26 cellular contexts compared by ENCODE assay signal in the genomic region with DNA sequence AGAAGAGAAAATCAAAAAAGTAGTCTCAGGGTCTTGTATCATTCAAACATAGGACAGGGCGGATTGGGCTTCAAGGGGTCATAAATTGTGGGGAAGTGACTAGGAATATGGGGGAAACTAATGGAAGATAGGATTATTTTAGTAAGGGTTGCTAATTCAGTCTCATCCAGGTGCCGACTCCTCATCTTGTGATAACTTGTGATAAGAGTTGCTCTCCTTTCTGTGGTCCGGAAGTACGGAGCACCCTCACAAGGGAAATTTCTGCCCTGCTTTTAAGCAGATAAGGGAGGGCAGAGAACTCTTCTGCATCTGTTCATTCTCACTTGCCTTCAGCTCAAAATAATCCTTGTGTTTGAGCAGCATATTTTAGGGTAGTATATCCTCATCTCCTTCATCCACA.
"Had no signal": no experiment of that assay in that cellular context is flagged by ENCODE, and none has a peak within 500 bp of the region (broad histone marks: within the 10 kb centered on the region; RNA-seq: fewer than 3 reads in every experiment).

No MANE protein-coding gene starts in this region.

- H3K4me1 Mint-ChIP-seq: stimulated activated effector memory CD8-positive, alpha-beta T cell treated with anti-CD3 and anti-CD28 coated beads, Interleukin-12 subunit alpha, Interleukin-12 subunit beta, amount 100 ng/mL, for 72 hours had no signal

- H3K9me3 Mint-ChIP-seq: neural progenitor cell; stimulated activated effector memory CD8-positive, alpha-beta T cell treated with anti-CD3 and anti-CD28 coated beads, Interleukin-12 subunit alpha, Interleukin-12 subunit beta, amount 100 ng/mL, for 72 hours; stimulated activated naive CD8-positive, alpha-beta T cell treated with anti-CD3 and anti-CD28 coated beads, Interleukin-15, Interleukin-2, amounts not matched to agents 100 ng/mL and 50 ng/mL, for 24 hours had no signal

- H3K4me3 Mint-ChIP-seq: nephron; neural progenitor cell; stimulated activated effector memory CD8-positive, alpha-beta T cell treated with anti-CD3 and anti-CD28 coated beads, Interleukin-12 subunit alpha, Interleukin-12 subunit beta, amount 100 ng/mL, for 72 hours; stimulated activated naive B cell treated with anti-CD40 and anti-IgM and Interleukin-4, amounts not matched to agents 10 μg/mL and 1 μg/mL and 100 μg/mL, for 72 hours; stimulated activated naive CD8-positive, alpha-beta T cell treated with anti-CD3 and anti-CD28 coated beads, Interleukin-15, Interleukin-2, amounts not matched to agents 100 ng/mL and 50 ng/mL, for 24 hours had no signal

- DNase-seq: occipital lobe; ovary; posterior cingulate gyrus; psoas muscle; right lobe of liver; sigmoid colon; small intestine; stimulated activated CD4-positive, alpha-beta T cell treated with anti-CD3 and anti-CD28 coated beads, Interleukin-15, amount 100 ng/mL, for 24 hours; stimulated activated CD4-positive, alpha-beta T cell treated with anti-CD3 and anti-CD28 coated beads, Interleukin-2, amount 100 ng/mL, for 24 hours; stimulated activated CD4-positive, alpha-beta T cell treated with anti-CD3 and anti-CD28 coated beads, Interleukin-2, amount 100 ng/mL, for 48 hours; stimulated activated CD4-positive, alpha-beta T cell treated with anti-CD3 and anti-CD28 coated beads, Interleukin-4, amount 100 ng/mL, for 24 hours; stimulated activated naive B cell treated with anti-CD40 and anti-IgM and Interleukin-4, amounts not matched to agents 10 μg/mL and 1 μg/mL and 100 μg/mL, for 72 hours; stimulated activated naive CD4-positive, alpha-beta T cell treated with Interleukin-2 at 50 U/mL for 16 hours; stomach; thyroid gland; trophoblast cell; upper lobe of left lung had no signal

- H3K36me3 ChIP-seq: neural progenitor cell, ovary, right lobe of liver, sigmoid colon, stomach, thoracic aorta, thyroid gland, tibial nerve, upper lobe of left lung, vagina had no signal

- H3K27me3 Mint-ChIP-seq: progenitor cell of endocrine pancreas; stimulated activated naive B cell treated with anti-CD40 and anti-IgM and Interleukin-4, amounts not matched to agents 10 μg/mL and 1 μg/mL and 100 μg/mL, for 72 hours; stimulated activated naive CD8-positive, alpha-beta T cell treated with anti-CD3 and anti-CD28 coated beads, Interleukin-15, Interleukin-2, amounts not matched to agents 100 ng/mL and 50 ng/mL, for 24 hours had no signal

- ATAC-seq: psoas muscle; right lobe of liver; stimulated activated effector memory CD8-positive, alpha-beta T cell treated with anti-CD3 and anti-CD28 coated beads, Interleukin-12 subunit alpha, Interleukin-12 subunit beta, amount 100 ng/mL, for 72 hours; stimulated activated naive B cell treated with anti-CD40 and anti-IgM and Interleukin-4, amounts not matched to agents 10 μg/mL and 1 μg/mL and 100 μg/mL, for 72 hours had no signal

- H3K36me3 Mint-ChIP-seq: neural progenitor cell; stimulated activated effector memory CD8-positive, alpha-beta T cell treated with anti-CD3 and anti-CD28 coated beads, Interleukin-12 subunit alpha, Interleukin-12 subunit beta, amount 100 ng/mL, for 72 hours had no signal

- H3K27ac Mint-ChIP-seq: nephron; neural progenitor cell; stimulated activated effector memory CD8-positive, alpha-beta T cell treated with anti-CD3 and anti-CD28 coated beads, Interleukin-12 subunit alpha, Interleukin-12 subunit beta, amount 100 ng/mL, for 72 hours; stimulated activated naive B cell treated with anti-CD40 and anti-IgM and Interleukin-4, amounts not matched to agents 10 μg/mL and 1 μg/mL and 100 μg/mL, for 72 hours; stimulated activated naive CD8-positive, alpha-beta T cell treated with anti-CD3 and anti-CD28 coated beads, Interleukin-15, Interleukin-2, amounts not matched to agents 100 ng/mL and 50 ng/mL, for 24 hours had no signal

- H3K9me3 ChIP-seq: ovary, psoas muscle, right lobe of liver, sigmoid colon, stomach, thoracic aorta, thyroid gland, tibial nerve, upper lobe of left lung, vagina had no signal

- H3K4me3 ChIP-seq: neural progenitor cell, ovary, psoas muscle, right lobe of liver, sigmoid colon, stomach, thoracic aorta, thyroid gland, tibial nerve, upper lobe of left lung, vagina had no signal

- H3K27ac ChIP-seq: neural progenitor cell, ovary, parathyroid adenoma, psoas muscle, right lobe of liver, sigmoid colon, stomach, thoracic aorta, thyroid gland, tibial nerve, upper lobe of left lung, vagina had no signal

- H3K4me1 ChIP-seq: parathyroid adenoma, psoas muscle, right lobe of liver, sigmoid colon, upper lobe of left lung, vagina had no signal

- H3K27me3 ChIP-seq: neural progenitor cell, ovary, right lobe of liver, sigmoid colon, stomach, thyroid gland, tibial nerve, upper lobe of left lung, vagina had no signal
